ENCODE assay signal across 32 cellular contexts in the genomic region with DNA sequence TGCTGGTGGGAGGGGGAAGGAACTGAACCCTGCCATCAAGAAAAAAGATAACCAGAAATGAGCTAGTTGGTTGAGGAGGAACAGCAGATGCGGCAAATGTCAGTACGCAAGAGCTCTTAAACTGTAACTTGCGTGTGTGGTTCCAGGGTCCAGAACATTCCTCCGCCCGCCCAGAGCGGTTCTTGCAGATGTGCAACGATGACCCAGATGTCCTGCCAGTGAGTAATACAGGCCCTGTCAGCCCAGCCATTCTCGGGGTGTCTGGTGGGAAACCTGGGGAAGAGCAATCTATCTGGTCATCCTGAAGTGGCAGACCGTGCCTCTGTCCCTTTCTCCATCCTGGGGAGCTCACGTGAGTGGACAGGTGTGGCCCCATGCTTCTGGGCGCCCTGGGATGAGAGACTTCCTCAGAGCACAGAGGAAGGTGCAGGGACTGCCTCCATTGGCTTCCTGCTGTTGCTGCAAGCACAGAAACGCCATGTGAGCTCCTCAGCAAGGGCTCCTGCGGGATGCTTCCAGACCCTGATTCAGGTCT.
"Had no signal": no experiment of that assay in that cellular context is flagged by ENCODE, and none has a peak within 500 bp of the region (broad histone marks: within the 10 kb centered on the region; RNA-seq: fewer than 3 reads in every experiment).

No MANE protein-coding gene starts in this region.

- DNase-seq: activated B cell treated with CpG ODN at 0.5 μM for 24 hours; activated CD4-positive, alpha-beta memory T cell treated with anti-CD3 and anti-CD28 coated beads for 36 hours; activated CD4-positive, alpha-beta T cell treated with anti-CD3 and anti-CD28 coated beads for 4 hours; activated CD4-positive, alpha-beta T cell treated with anti-CD3 and anti-CD28 coated beads, Interleukin-2, amount 50 U/mL, for 1 hour; activated CD4-positive, CD25-positive, alpha-beta regulatory T cell treated with anti-CD3 and anti-CD28 coated beads, Interleukin-2, amount 50 U/mL, for 72 hours; activated CD8-positive, alpha-beta memory T cell treated with anti-CD3 and anti-CD28 coated beads, Interleukin-2, amount 50 U/mL, for 4 hours; activated gamma-delta T cell treated with Interleukin-2 at 50 U/mL for 16 hours; activated naive CD4-positive, alpha-beta T cell treated with anti-CD3 and anti-CD28 coated beads, Interleukin-2, amount 50 U/mL, for 16 hours; activated naive CD8-positive, alpha-beta T cell treated with anti-CD3 and anti-CD28 coated beads for 36 hours; activated T-cell treated with anti-CD3 and anti-CD28 coated beads for 4 hours; activated T-cell treated with anti-CD3 and anti-CD28 coated beads, Interleukin-2, amount 50 U/mL, for 4 hours; amniotic stem cell; NCI-H1105; NCI-H1417 treated with DMSO at 0.1 percent for 48 hours; NCI-H187 treated with DMSO at 0.1 percent for 48 hours; NCI-H2081; NCI-H2171 treated with DMSO at 0.1 percent for 48 hours; NCI-H2227 treated with DMSO at 0.1 percent for 48 hours; NCI-H446; NCI-H510A treated with DMSO at 0.1 percent for 48 hours; Peyer's patch; RPMI8226; SIG-M5; T-cell; T-helper 2 cell; T-helper 9 cell had no signal

- FAIRE-seq: K562 had no signal

- ATAC-seq: activated T-cell treated with anti-CD3 and anti-CD28 coated beads, Interleukin-2, amount 50 U/mL, for 4 hours; K562; SK-N-SH treated with all-trans-retinoic acid at 6 μM for 48 hours; T-cell had no signal

- H3K27me3 Mint-ChIP-seq: activated B cell treated with CpG ODN at 0.5 μM for 24 hours; activated CD4-positive, alpha-beta memory T cell treated with anti-CD3 and anti-CD28 coated beads for 36 hours; activated naive CD8-positive, alpha-beta T cell treated with anti-CD3 and anti-CD28 coated beads for 36 hours; T-cell had no signal

- H3K9me3 Mint-ChIP-seq: activated B cell treated with CpG ODN at 0.5 μM for 24 hours; activated T-cell treated with anti-CD3 and anti-CD28 coated beads, Interleukin-2, amount 50 U/mL, for 4 hours; T-cell had no signal

- H3K4me3 ChIP-seq: ascending aorta, cardiac muscle cell, K562, Peyer's patch had no signal

- H3K4me1 ChIP-seq: ascending aorta, Peyer's patch had no signal

- H3K27ac Mint-ChIP-seq: activated B cell treated with CpG ODN at 0.5 μM for 24 hours; activated CD4-positive, alpha-beta memory T cell treated with anti-CD3 and anti-CD28 coated beads for 36 hours; activated naive CD8-positive, alpha-beta T cell treated with anti-CD3 and anti-CD28 coated beads for 36 hours; activated T-helper 1 cell treated with anti-CD3 and anti-CD28 coated beads, Interleukin-12 subunit alpha, Interleukin-12 subunit beta, Interleukin-2, Interleukin-4 antibody, amounts not matched to agents 30 ng/mL and 10 ng/mL and 1 ng/mL, durations not matched to agents 14 hours and 24 hours and 36 hours; T-cell had no signal

- H3K4me3 Mint-ChIP-seq: activated B cell treated with CpG ODN at 0.5 μM for 24 hours; activated CD4-positive, alpha-beta memory T cell treated with anti-CD3 and anti-CD28 coated beads for 36 hours; activated naive CD8-positive, alpha-beta T cell treated with anti-CD3 and anti-CD28 coated beads for 36 hours; activated T-cell treated with anti-CD3 and anti-CD28 coated beads, Interleukin-2, amount 50 U/mL, for 4 hours; activated T-helper 1 cell treated with anti-CD3 and anti-CD28 coated beads, Interleukin-12 subunit alpha, Interleukin-12 subunit beta, Interleukin-2, Interleukin-4 antibody, amounts not matched to agents 30 ng/mL and 10 ng/mL and 1 ng/mL, durations not matched to agents 14 hours and 24 hours and 36 hours; T-cell had no signal

- H3K27me3 ChIP-seq: ascending aorta, cardiac muscle cell, Peyer's patch had no signal

- H3K4me1 Mint-ChIP-seq: activated B cell treated with CpG ODN at 0.5 μM for 24 hours; activated naive CD8-positive, alpha-beta T cell treated with anti-CD3 and anti-CD28 coated beads for 36 hours; T-cell had no signal

- H3K27ac ChIP-seq: ascending aorta, cardiac muscle cell, Peyer's patch, VCaP had no signal

- H3K9me3 ChIP-seq: ascending aorta, Peyer's patch had no signal
